1 cellular context compared by ENCODE assay signal in the genomic region with DNA sequence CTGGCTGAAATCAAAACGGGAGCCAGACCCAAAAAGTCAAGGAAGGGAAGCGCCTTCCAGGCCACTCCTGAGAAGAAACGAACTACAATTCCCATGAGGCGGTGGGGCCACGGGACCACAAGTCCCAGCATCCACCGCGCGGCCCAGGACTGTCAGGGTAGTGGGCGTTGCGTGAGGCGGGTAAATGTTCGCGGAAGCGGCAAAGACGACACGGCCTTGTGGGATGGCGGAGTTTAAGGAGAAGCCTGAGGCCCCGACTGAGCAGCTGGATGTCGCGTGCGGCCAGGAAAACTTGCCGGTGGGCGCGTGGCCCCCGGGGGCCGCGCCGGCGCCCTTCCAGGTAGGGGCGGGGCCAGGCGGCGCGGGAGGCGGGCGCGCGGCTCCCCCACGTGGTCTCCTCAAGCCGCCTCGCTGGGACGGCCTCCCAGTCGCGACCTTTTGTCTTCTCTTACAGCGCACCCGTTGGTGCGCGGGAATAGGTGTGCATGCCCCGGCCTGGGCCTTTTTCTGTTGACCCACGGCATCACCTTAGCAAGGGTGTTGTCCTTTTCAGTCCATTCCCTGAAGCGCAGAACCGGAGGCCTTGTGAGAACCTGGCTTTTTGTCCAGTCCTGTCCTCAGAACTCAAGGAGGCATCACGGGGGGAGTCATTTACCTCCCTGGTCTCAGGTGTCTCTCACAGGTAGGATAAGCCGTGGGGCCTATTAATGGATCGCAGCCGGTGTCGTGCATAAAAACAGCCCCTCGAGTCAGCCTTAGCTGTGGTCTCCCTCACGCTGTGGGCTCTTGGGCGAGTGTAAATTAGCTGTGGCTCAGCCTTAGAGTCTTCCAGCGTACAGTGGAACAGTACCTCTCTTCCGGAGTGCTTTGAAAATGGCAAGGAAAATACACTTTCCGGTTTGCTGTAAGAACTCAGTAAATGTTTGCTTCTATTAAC.
TF ChIP-seq lines count a peak whose summit lies in the region.

A gene (plus strand): TSS at position 183 of the 937 bp plus-strand sequence. CDS start 2 bp downstream, at position 185.

TF ChIP-seq in GM12878, 131 proteins besides CTCF, POLR2A, EP300 and RAD21 (continued from another document and continues in another):
- TF ChIP-seq, protein P1, sequence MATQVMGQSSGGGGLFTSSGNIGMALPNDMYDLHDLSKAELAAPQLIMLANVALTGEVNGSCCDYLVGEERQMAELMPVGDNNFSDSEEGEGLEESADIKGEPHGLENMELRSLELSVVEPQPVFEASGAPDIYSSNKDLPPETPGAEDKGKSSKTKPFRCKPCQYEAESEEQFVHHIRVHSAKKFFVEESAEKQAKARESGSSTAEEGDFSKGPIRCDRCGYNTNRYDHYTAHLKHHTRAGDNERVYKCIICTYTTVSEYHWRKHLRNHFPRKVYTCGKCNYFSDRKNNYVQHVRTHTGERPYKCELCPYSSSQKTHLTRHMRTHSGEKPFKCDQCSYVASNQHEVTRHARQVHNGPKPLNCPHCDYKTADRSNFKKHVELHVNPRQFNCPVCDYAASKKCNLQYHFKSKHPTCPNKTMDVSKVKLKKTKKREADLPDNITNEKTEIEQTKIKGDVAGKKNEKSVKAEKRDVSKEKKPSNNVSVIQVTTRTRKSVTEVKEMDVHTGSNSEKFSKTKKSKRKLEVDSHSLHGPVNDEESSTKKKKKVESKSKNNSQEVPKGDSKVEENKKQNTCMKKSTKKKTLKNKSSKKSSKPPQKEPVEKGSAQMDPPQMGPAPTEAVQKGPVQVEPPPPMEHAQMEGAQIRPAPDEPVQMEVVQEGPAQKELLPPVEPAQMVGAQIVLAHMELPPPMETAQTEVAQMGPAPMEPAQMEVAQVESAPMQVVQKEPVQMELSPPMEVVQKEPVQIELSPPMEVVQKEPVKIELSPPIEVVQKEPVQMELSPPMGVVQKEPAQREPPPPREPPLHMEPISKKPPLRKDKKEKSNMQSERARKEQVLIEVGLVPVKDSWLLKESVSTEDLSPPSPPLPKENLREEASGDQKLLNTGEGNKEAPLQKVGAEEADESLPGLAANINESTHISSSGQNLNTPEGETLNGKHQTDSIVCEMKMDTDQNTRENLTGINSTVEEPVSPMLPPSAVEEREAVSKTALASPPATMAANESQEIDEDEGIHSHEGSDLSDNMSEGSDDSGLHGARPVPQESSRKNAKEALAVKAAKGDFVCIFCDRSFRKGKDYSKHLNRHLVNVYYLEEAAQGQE (IDR thresholded peaks at IDR 0.05; ENCODE audit: low read depth, low read length) = no peak
- TF ChIP-seq, protein P2, sequence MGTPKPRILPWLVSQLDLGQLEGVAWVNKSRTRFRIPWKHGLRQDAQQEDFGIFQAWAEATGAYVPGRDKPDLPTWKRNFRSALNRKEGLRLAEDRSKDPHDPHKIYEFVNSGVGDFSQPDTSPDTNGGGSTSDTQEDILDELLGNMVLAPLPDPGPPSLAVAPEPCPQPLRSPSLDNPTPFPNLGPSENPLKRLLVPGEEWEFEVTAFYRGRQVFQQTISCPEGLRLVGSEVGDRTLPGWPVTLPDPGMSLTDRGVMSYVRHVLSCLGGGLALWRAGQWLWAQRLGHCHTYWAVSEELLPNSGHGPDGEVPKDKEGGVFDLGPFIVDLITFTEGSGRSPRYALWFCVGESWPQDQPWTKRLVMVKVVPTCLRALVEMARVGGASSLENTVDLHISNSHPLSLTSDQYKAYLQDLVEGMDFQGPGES (IDR thresholded peaks at IDR 0.05) = peak; percentile 10; the same call in 1 of the 2 replicates
- no peak; the same call in 1 of the 2 replicates for TF ChIP-seq RFX5 (IDR thresholded peaks at IDR 0.05; ENCODE audit: low read depth, low read length)
- TF ChIP-seq TAF1 (IDR thresholded peaks at IDR 0.05; ENCODE audit: borderline replicate concordance, low read depth, low read length) = peak; percentile 70; the same call in 1 of the 2 replicates
- TF ChIP-seq NRF1 (conservative IDR thresholded peaks at IDR 0.05; ENCODE audit: low read depth, low read length) = no peak
- TF ChIP-seq STAT1 (conservative IDR thresholded peaks at IDR 0.05) = peak; percentile 70; the same call in 1 of the 2 replicates
- peak; percentile 55; the same call in 1 of the 2 replicates for TF ChIP-seq POLR2AphosphoS2 (IDR thresholded peaks at IDR 0.05; ENCODE audit: low read depth, low read length)
- TF ChIP-seq, protein P3, sequence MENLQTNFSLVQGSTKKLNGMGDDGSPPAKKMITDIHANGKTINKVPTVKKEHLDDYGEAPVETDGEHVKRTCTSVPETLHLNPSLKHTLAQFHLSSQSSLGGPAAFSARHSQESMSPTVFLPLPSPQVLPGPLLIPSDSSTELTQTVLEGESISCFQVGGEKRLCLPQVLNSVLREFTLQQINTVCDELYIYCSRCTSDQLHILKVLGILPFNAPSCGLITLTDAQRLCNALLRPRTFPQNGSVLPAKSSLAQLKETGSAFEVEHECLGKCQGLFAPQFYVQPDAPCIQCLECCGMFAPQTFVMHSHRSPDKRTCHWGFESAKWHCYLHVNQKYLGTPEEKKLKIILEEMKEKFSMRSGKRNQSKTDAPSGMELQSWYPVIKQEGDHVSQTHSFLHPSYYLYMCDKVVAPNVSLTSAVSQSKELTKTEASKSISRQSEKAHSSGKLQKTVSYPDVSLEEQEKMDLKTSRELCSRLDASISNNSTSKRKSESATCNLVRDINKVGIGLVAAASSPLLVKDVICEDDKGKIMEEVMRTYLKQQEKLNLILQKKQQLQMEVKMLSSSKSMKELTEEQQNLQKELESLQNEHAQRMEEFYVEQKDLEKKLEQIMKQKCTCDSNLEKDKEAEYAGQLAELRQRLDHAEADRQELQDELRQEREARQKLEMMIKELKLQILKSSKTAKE (IDR thresholded peaks at IDR 0.05; ENCODE audit: low read depth, poor library complexity, severe bottlenecking) = no peak
- no peak for TF ChIP-seq HDAC2 (IDR thresholded peaks at IDR 0.05)
- TF ChIP-seq, protein P4, sequence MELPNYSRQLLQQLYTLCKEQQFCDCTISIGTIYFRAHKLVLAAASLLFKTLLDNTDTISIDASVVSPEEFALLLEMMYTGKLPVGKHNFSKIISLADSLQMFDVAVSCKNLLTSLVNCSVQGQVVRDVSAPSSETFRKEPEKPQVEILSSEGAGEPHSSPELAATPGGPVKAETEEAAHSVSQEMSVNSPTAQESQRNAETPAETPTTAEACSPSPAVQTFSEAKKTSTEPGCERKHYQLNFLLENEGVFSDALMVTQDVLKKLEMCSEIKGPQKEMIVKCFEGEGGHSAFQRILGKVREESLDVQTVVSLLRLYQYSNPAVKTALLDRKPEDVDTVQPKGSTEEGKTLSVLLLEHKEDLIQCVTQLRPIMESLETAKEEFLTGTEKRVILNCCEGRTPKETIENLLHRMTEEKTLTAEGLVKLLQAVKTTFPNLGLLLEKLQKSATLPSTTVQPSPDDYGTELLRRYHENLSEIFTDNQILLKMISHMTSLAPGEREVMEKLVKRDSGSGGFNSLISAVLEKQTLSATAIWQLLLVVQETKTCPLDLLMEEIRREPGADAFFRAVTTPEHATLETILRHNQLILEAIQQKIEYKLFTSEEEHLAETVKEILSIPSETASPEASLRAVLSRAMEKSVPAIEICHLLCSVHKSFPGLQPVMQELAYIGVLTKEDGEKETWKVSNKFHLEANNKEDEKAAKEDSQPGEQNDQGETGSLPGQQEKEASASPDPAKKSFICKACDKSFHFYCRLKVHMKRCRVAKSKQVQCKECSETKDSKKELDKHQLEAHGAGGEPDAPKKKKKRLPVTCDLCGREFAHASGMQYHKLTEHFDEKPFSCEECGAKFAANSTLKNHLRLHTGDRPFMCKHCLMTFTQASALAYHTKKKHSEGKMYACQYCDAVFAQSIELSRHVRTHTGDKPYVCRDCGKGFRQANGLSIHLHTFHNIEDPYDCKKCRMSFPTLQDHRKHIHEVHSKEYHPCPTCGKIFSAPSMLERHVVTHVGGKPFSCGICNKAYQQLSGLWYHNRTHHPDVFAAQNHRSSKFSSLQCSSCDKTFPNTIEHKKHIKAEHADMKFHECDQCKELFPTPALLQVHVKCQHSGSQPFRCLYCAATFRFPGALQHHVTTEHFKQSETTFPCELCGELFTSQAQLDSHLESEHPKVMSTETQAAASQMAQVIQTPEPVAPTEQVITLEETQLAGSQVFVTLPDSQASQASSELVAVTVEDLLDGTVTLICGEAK (IDR thresholded peaks at IDR 0.05; ENCODE audit: borderline replicate concordance) = peak; percentile 17; the same call in 1 of the 2 replicates
- TF ChIP-seq MTA3 (IDR thresholded peaks at IDR 0.05; ENCODE audit: borderline replicate concordance, low read length) = no peak
- TF ChIP-seq, protein P5, sequence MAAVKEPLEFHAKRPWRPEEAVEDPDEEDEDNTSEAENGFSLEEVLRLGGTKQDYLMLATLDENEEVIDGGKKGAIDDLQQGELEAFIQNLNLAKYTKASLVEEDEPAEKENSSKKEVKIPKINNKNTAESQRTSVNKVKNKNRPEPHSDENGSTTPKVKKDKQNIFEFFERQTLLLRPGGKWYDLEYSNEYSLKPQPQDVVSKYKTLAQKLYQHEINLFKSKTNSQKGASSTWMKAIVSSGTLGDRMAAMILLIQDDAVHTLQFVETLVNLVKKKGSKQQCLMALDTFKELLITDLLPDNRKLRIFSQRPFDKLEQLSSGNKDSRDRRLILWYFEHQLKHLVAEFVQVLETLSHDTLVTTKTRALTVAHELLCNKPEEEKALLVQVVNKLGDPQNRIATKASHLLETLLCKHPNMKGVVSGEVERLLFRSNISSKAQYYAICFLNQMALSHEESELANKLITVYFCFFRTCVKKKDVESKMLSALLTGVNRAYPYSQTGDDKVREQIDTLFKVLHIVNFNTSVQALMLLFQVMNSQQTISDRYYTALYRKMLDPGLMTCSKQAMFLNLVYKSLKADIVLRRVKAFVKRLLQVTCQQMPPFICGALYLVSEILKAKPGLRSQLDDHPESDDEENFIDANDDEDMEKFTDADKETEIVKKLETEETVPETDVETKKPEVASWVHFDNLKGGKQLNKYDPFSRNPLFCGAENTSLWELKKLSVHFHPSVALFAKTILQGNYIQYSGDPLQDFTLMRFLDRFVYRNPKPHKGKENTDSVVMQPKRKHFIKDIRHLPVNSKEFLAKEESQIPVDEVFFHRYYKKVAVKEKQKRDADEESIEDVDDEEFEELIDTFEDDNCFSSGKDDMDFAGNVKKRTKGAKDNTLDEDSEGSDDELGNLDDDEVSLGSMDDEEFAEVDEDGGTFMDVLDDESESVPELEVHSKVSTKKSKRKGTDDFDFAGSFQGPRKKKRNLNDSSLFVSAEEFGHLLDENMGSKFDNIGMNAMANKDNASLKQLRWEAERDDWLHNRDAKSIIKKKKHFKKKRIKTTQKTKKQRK (IDR thresholded peaks at IDR 0.05; ENCODE audit: low read depth, low read length) = no peak
- no peak for TF ChIP-seq FOXK2 (IDR thresholded peaks at IDR 0.05)
- TF ChIP-seq, protein P6, sequence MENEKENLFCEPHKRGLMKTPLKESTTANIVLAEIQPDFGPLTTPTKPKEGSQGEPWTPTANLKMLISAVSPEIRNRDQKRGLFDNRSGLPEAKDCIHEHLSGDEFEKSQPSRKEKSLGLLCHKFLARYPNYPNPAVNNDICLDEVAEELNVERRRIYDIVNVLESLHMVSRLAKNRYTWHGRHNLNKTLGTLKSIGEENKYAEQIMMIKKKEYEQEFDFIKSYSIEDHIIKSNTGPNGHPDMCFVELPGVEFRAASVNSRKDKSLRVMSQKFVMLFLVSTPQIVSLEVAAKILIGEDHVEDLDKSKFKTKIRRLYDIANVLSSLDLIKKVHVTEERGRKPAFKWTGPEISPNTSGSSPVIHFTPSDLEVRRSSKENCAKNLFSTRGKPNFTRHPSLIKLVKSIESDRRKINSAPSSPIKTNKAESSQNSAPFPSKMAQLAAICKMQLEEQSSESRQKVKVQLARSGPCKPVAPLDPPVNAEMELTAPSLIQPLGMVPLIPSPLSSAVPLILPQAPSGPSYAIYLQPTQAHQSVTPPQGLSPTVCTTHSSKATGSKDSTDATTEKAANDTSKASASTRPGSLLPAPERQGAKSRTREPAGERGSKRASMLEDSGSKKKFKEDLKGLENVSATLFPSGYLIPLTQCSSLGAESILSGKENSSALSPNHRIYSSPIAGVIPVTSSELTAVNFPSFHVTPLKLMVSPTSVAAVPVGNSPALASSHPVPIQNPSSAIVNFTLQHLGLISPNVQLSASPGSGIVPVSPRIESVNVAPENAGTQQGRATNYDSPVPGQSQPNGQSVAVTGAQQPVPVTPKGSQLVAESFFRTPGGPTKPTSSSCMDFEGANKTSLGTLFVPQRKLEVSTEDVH (IDR thresholded peaks at IDR 0.05; ENCODE audit: low read depth, partially characterized antibody) = no peak
- TF ChIP-seq, protein P7, sequence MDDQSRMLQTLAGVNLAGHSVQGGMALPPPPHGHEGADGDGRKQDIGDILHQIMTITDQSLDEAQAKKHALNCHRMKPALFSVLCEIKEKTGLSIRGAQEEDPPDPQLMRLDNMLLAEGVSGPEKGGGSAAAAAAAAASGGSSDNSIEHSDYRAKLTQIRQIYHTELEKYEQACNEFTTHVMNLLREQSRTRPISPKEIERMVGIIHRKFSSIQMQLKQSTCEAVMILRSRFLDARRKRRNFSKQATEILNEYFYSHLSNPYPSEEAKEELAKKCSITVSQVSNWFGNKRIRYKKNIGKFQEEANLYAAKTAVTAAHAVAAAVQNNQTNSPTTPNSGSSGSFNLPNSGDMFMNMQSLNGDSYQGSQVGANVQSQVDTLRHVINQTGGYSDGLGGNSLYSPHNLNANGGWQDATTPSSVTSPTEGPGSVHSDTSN (IDR thresholded peaks at IDR 0.05; ENCODE audit: insufficient replicate concordance, low read depth, low read length) = no peak
- TF ChIP-seq SMC3 (IDR thresholded peaks at IDR 0.05; ENCODE audit: borderline replicate concordance, low read length) = no peak
- no peak for TF ChIP-seq ZNF622 (IDR thresholded peaks at IDR 0.05)
- TF ChIP-seq KAT2A (conservative IDR thresholded peaks at IDR 0.05; ENCODE audit: control insufficient read depth, low read depth, low read length) = no peak
- TF ChIP-seq TARDBP (IDR thresholded peaks at IDR 0.05; ENCODE audit: borderline replicate concordance) = peak; percentile 94
- no peak for TF ChIP-seq CEBPB (IDR thresholded peaks at IDR 0.05; ENCODE audit: borderline replicate concordance in 1 of 2, low read depth in 2 of 2, low read length in 2 of 2)
- no peak; the same call in 1 of the 2 replicates for TF ChIP-seq CREB1 (IDR thresholded peaks at IDR 0.05; ENCODE audit: low read depth)
- no peak for TF ChIP-seq GABPA (IDR thresholded peaks at IDR 0.05; ENCODE audit: low read depth)
- TF ChIP-seq MEF2B (IDR thresholded peaks at IDR 0.05; ENCODE audit: partially characterized antibody, poor library complexity, severe bottlenecking) = no peak
- peak; percentile 99 for TF ChIP-seq ZBED1 (IDR thresholded peaks at IDR 0.05; ENCODE audit: borderline replicate concordance)
- TF ChIP-seq CHD4 (IDR thresholded peaks at IDR 0.05) = no peak
- TF ChIP-seq SMAD5 (IDR thresholded peaks at IDR 0.05; ENCODE audit: low read depth) = peak; percentile 88; the same call in 1 of the 2 replicates
- peak; percentile 96 for TF ChIP-seq RB1 (IDR thresholded peaks at IDR 0.05; ENCODE audit: borderline replicate concordance)
- TF ChIP-seq CREM (IDR thresholded peaks at IDR 0.05; ENCODE audit: low read depth) = peak; percentile 86
